In the genomic region with DNA sequence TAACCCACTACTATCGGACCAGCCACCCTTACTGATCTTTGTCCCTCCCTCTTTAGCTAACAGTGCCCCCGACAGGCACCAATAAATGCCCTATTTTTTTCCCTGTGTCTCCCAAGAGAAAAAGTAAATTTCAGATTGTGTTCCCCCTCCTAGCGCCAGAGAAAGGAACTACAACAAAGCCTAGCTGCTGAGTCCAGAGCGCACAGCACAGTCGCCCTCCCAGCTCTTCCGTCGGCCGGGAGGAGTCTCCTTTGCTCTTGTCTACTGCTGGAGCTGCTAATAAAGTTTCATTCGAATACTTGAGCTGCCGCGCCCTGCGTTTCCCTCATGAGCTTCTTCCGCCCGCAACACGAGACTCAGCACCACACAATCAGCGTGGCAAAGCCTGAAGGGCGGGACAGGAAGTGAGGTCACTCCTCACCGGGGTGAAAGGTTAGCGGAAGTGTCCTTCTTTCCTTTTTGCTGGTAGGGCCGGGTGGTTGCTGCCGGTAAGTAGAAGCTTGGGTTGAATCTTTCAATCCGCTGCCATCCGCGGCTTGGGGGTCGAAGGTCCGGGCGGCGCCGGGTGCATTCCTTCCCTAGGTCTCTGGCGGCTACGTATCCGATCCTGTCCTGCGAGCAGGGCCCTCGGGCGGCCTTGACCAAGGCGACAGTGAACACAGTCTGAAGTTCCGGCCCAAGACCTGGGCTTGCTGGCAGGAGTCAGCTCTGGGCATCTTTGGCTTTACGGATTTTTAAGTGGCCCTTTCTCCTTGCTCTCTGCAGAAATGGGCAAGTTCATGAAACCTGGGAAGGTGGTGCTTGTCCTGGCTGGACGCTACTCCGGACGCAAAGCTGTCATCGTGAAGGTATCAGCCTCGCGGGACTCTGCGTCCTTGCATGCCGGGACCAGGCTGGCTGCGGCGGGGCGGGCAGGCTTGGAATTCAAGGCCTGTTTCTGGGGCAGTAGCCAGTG, we compare ENCODE assay signal across 8 cellular contexts. TPM values are rescaled to one million over a fixed set of nuclear protein-coding genes. Genes with fewer than 3 reads are reported as not detected.
DNase-seq lines count a peak whose midpoint lies in the region; ATAC-seq and TF ChIP-seq lines count a peak whose summit lies in the region.

A gene (plus strand): TSS at position 436 of the 955 bp plus-strand sequence. CDS start 332 bp downstream, at position 768.

- peak; percentile 76 for TF ChIP-seq CTCF in GM13977 (IDR thresholded peaks at IDR 0.05; ENCODE audit: extremely low read depth, insufficient read depth, missing control alignments)

- H3K4me1 ChIP-seq in right cardiac atrium (ENCODE audit: control insufficient read depth, insufficient read depth, low read length): no peaks in the 10 kb centered on the region
- no peaks in the 10 kb centered on the region for H3K4me1 ChIP-seq in aorta (ENCODE audit: control insufficient read depth in 1 of 2, insufficient read depth in 2 of 2, low read length in 2 of 2)

- WGBS in right cardiac atrium: under 1% methylated on average over 49 of the region's 49 CpGs
- WGBS in aorta, 2 donors: 0% methylated on average over 49 of the region's 49 CpGs

- no peaks in the 10 kb centered on the region for H3K9me3 ChIP-seq in right cardiac atrium (ENCODE audit: control insufficient read depth, low read length)
- no peaks in the 10 kb centered on the region for H3K9me3 ChIP-seq in aorta (ENCODE audit: control insufficient read depth, low read length)

- peak; percentile 95 for ATAC-seq in HG02885 (IDR thresholded peaks at IDR 0.05; ENCODE audit: poor library complexity, unreplicated experiment)
- ATAC-seq in right cardiac atrium: peak; percentile 98
- peak; percentile 98 for ATAC-seq in aorta (ENCODE audit: low FRiP score)

- intact Hi-C loops in right cardiac atrium (cut with DNase I) (no loop called here), aorta (cut with DNase I) (loop anchor here (2.0 to 10.0 kb wide), 2 partner anchors 153 to 155 kb away; a partner anchor contains a TSS)

- peaks cover 0 to 5% of the 10 kb centered on the region in 2 donors for H3K36me3 ChIP-seq in aorta (ENCODE audit: control insufficient read depth in 1 of 2, insufficient read depth in 2 of 2, low read length in 1 of 2)

- H3K27ac ChIP-seq in right cardiac atrium (ENCODE audit: low read length) (peak within 1 kb of the TSS; percentile 74), aorta (ENCODE audit: low read depth in 1 of 2, low read length in 2 of 2) (peak within 1 kb of the TSS; percentile 45 to 83)

- H3K27me3 ChIP-seq in right cardiac atrium (ENCODE audit: control insufficient read depth, insufficient read depth) (no peaks in the 10 kb centered on the region), aorta (ENCODE audit: control insufficient read depth in 1 of 2, insufficient read depth in 2 of 2, low read length in 1 of 2) (no peaks in the 10 kb centered on the region)

- in situ Hi-C loops in GM13977 (cut with MboI; ENCODE audit: low pct_unique_long_range_greater_than_20kb, low sequenced_read_pairs, unreplicated experiment): no loop called here

- H3K4me3 ChIP-seq in right cardiac atrium (ENCODE audit: low read length): peak within 1 kb of the TSS; percentile 70
- H3K4me3 ChIP-seq in aorta (ENCODE audit: low read length in 2 of 2): peak within 1 kb of the TSS; percentile 46 to 75

- DNase-seq in GM13977 (ENCODE audit: low spot score) (peak; percentile 90), NCI-H1694 treated with DMSO at 0.1 percent for 48 hours (lab: John Stamatoyannopoulos, UW) (peak; percentile 99), T-helper 2 cell (peak; percentile 79 to 100 (median 96)), anterior cingulate cortex (lab: John Stamatoyannopoulos, UW) (peak; percentile 84 to 100 (median 98)), right cardiac atrium (peak; percentile 98 to 99 (median 99)), putamen (ENCODE audit: low spot score) (peak; percentile 100), aorta (peak; percentile 98 to 99)

RNA-seq across cellular contexts. Expression of the gene that starts here (rescaled TPM):
- total RNA-seq in right cardiac atrium (100 to 1,000 TPM; 651 to 877 (median 735) TPM), aorta (100 to 1,000 TPM; 723 to 755 TPM)
- polyA plus RNA-seq in right cardiac atrium (2,068 TPM), aorta (1,000 to 10,000 TPM; 3,011 to 6,939 TPM)

Comparison
In these comparisons a context has a peak if more than half of its experiments do, and no peak if none do; other contexts are left out.
1. Peak in every context shown above with its lines: DNase-seq, ATAC-seq, H3K4me3 ChIP-seq and H3K27ac ChIP-seq.
2. intact Hi-C loops: an anchor here in aorta (2.0 to 10.0 kb wide); none called in right cardiac atrium.